In the genomic region with DNA sequence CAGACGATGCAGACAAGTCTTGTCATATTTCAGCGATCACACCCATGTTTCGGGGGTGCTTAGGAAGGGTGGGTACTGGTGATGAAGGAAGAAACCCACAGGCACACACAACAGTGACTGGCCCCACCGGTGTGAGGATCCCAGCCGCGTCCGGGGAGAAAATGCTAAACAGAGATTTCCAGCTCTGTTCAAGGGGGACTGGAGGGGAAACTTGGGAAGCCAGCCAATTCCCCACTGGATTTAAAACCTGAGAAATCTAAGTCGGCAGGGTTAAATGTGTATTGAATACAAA, we compare ENCODE assay signal across 17 cellular contexts. TPM values are rescaled to one million over a fixed set of nuclear protein-coding genes. Genes with fewer than 3 reads are reported as not detected.
"Had no signal": no experiment of that assay in that cellular context is flagged by ENCODE, and none has a peak within 500 bp of the region (broad histone marks: within the 10 kb centered on the region; RNA-seq: fewer than 3 reads in every experiment).

No MANE protein-coding gene starts in this region.

- H3K27ac ChIP-seq: dorsolateral prefrontal cortex, gastroesophageal sphincter, left ventricle myocardium inferior, ovary, stomach, testis, upper lobe of right lung had no signal

- H3K36me3 Mint-ChIP-seq: natural killer cell had no signal

- H3K27me3 Mint-ChIP-seq: activated naive CD8-positive, alpha-beta T cell treated with anti-CD3 and anti-CD28 coated beads, Interleukin-2, amount 50 U/mL, for 24 hours; activated T-helper 17 cell treated with anti-CD3 and anti-CD28 coated beads, Interleukin-2, amount 50 U/mL, for 72 hours; memory B cell had no signal

- H3K4me3 Mint-ChIP-seq: activated naive CD4-positive, alpha-beta T cell treated with anti-CD3 and anti-CD28 coated beads for 36 hours; activated naive CD8-positive, alpha-beta T cell treated with anti-CD3 and anti-CD28 coated beads, Interleukin-2, amount 50 U/mL, for 24 hours; activated T-helper 17 cell treated with anti-CD3 and anti-CD28 coated beads, Interleukin-2, amount 50 U/mL, for 72 hours; memory B cell; natural killer cell had no signal

- H3K27me3 ChIP-seq: dorsolateral prefrontal cortex, gastroesophageal sphincter, ovary, stomach, testis, upper lobe of right lung had no signal

- H3K9me3 Mint-ChIP-seq: activated naive CD4-positive, alpha-beta T cell treated with anti-CD3 and anti-CD28 coated beads for 36 hours; activated naive CD8-positive, alpha-beta T cell treated with anti-CD3 and anti-CD28 coated beads, Interleukin-2, amount 50 U/mL, for 24 hours; activated T-helper 17 cell treated with anti-CD3 and anti-CD28 coated beads, Interleukin-2, amount 50 U/mL, for 72 hours; memory B cell; natural killer cell had no signal

- H3K36me3 ChIP-seq: left ventricle myocardium inferior, ovary, upper lobe of right lung had no signal

- H3K9me3 ChIP-seq: gastroesophageal sphincter, left ventricle myocardium inferior, ovary, stomach, testis, upper lobe of right lung had no signal

- H3K4me3 ChIP-seq: dorsolateral prefrontal cortex, gastroesophageal sphincter, left ventricle myocardium inferior, ovary, stomach, testis, upper lobe of right lung had no signal

- H3K4me1 ChIP-seq: gastroesophageal sphincter, testis, upper lobe of right lung had no signal

- ATAC-seq: activated naive CD8-positive, alpha-beta T cell treated with anti-CD3 and anti-CD28 coated beads, Interleukin-2, amount 50 U/mL, for 24 hours; activated T-helper 17 cell treated with anti-CD3 and anti-CD28 coated beads, Interleukin-2, amount 50 U/mL, for 72 hours; gastroesophageal sphincter; natural killer cell; upper lobe of right lung had no signal

- H3K4me1 Mint-ChIP-seq: memory B cell had no signal

- DNase-seq: activated CD4-positive, alpha-beta T cell treated with anti-CD3 and anti-CD28 coated beads, Interleukin-2, amount 50 U/mL, for 48 hours; activated CD4-positive, CD25-positive, alpha-beta regulatory T cell treated with anti-CD3 and anti-CD28 coated beads, Interleukin-2, amount 50 U/mL, for 72 hours; activated naive CD4-positive, alpha-beta T cell treated with anti-CD3 and anti-CD28 coated beads for 36 hours; activated naive CD8-positive, alpha-beta T cell treated with anti-CD3 and anti-CD28 coated beads, Interleukin-2, amount 50 U/mL, for 24 hours; left ventricle myocardium inferior; natural killer cell; ovary; stimulated activated CD4-positive, alpha-beta T cell treated with anti-CD3 and anti-CD28 coated beads, Interleukin-1b, Interleukin-23, amount 100 ng/mL, for 48 hours; stomach; T-helper 9 cell; testis; upper lobe of right lung had no signal

- H3K27ac Mint-ChIP-seq: activated naive CD4-positive, alpha-beta T cell treated with anti-CD3 and anti-CD28 coated beads for 36 hours; activated naive CD8-positive, alpha-beta T cell treated with anti-CD3 and anti-CD28 coated beads, Interleukin-2, amount 50 U/mL, for 24 hours; memory B cell; natural killer cell had no signal

RNA-seq across cellular contexts. Expression of gene CRB2, which starts 51.5 kb away (rescaled TPM):
- total RNA-seq: activated naive CD4-positive, alpha-beta T cell treated with anti-CD3 and anti-CD28 coated beads for 36 hours; gastroesophageal sphincter; left ventricle myocardium inferior; natural killer cell had no signal
- polyA plus RNA-seq: keratinocyte had no signal
